Comparison of ENCODE assay signal across 1 cellular context in the genomic region with DNA sequence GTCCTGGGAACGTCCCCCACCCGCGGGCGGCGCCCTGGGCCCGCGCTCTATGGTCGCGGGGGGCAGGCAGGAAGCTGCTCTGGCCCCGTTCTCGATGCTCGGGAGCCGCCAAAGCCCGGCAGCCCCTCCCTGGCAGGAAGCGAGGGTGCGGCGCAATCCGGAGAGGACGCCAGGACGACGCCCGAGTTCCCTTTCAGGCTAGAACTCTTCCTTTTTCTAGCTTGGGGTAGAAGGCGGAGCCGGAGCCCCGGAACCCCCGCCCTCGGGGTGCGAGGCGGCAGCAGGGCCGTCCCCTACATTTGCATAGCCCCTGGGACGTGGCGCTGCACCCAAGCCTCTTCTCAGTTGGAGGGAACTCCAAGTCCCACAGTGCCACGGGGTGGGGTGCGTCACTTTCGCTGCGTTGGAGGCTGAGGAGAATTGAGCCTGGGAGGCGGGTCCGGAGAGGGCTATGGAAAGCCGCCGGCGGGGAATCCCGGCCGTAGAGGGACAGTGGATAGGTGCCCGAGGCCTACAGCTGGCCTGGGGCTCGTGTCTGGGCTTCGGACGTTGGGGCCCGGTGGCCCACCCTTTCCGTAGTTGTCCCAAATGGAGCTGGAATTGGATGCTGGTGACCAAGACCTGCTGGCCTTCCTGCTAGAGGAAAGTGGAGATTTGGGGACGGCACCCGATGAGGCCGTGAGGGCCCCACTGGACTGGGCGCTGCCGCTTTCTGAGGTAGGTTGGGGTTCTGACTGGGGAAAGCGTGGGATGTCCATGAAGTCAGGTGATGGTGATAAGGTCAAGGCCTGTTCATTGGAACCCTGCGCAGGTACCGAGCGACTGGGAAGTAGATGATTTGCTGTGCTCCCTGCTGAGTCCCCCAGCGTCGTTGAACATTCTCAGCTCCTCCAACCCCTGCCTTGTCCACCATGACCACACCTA.
TF ChIP-seq lines count a peak whose summit lies in the region.

A gene with protein sequence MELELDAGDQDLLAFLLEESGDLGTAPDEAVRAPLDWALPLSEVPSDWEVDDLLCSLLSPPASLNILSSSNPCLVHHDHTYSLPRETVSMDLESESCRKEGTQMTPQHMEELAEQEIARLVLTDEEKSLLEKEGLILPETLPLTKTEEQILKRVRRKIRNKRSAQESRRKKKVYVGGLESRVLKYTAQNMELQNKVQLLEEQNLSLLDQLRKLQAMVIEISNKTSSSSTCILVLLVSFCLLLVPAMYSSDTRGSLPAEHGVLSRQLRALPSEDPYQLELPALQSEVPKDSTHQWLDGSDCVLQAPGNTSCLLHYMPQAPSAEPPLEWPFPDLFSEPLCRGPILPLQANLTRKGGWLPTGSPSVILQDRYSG (plus strand): TSS at position 482 of the 924 bp plus-strand sequence. CDS start 107 bp downstream, at position 589.
A gene with protein sequence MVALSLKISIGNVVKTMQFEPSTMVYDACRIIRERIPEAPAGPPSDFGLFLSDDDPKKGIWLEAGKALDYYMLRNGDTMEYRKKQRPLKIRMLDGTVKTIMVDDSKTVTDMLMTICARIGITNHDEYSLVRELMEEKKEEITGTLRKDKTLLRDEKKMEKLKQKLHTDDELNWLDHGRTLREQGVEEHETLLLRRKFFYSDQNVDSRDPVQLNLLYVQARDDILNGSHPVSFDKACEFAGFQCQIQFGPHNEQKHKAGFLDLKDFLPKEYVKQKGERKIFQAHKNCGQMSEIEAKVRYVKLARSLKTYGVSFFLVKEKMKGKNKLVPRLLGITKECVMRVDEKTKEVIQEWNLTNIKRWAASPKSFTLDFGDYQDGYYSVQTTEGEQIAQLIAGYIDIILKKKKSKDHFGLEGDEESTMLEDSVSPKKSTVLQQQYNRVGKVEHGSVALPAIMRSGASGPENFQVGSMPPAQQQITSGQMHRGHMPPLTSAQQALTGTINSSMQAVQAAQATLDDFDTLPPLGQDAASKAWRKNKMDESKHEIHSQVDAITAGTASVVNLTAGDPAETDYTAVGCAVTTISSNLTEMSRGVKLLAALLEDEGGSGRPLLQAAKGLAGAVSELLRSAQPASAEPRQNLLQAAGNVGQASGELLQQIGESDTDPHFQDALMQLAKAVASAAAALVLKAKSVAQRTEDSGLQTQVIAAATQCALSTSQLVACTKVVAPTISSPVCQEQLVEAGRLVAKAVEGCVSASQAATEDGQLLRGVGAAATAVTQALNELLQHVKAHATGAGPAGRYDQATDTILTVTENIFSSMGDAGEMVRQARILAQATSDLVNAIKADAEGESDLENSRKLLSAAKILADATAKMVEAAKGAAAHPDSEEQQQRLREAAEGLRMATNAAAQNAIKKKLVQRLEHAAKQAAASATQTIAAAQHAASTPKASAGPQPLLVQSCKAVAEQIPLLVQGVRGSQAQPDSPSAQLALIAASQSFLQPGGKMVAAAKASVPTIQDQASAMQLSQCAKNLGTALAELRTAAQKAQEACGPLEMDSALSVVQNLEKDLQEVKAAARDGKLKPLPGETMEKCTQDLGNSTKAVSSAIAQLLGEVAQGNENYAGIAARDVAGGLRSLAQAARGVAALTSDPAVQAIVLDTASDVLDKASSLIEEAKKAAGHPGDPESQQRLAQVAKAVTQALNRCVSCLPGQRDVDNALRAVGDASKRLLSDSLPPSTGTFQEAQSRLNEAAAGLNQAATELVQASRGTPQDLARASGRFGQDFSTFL (N-terminal part only) (minus strand): TSS at position 11 of the 924 bp plus-strand sequence. CDS start 6,501 bp downstream, outside the sequence.

TF ChIP-seq in HepG2, 621 proteins besides CTCF, POLR2A, EP300 and RAD21 (continued from another document and continues in another):
- TF ChIP-seq, protein P1, sequence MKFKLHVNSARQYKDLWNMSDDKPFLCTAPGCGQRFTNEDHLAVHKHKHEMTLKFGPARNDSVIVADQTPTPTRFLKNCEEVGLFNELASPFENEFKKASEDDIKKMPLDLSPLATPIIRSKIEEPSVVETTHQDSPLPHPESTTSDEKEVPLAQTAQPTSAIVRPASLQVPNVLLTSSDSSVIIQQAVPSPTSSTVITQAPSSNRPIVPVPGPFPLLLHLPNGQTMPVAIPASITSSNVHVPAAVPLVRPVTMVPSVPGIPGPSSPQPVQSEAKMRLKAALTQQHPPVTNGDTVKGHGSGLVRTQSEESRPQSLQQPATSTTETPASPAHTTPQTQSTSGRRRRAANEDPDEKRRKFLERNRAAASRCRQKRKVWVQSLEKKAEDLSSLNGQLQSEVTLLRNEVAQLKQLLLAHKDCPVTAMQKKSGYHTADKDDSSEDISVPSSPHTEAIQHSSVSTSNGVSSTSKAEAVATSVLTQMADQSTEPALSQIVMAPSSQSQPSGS (CRISPR knock-in tag; IDR thresholded peaks at IDR 0.05) = peak; percentile 88
- TF ChIP-seq, protein P2, sequence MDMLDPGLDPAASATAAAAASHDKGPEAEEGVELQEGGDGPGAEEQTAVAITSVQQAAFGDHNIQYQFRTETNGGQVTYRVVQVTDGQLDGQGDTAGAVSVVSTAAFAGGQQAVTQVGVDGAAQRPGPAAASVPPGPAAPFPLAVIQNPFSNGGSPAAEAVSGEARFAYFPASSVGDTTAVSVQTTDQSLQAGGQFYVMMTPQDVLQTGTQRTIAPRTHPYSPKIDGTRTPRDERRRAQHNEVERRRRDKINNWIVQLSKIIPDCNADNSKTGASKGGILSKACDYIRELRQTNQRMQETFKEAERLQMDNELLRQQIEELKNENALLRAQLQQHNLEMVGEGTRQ (IDR thresholded peaks at IDR 0.05; ENCODE audit: low read depth, low read length) = no peak
- TF ChIP-seq, protein P2 (CRISPR knock-in tag; IDR thresholded peaks at IDR 0.05; ENCODE audit: borderline replicate concordance) = peak; percentile 51; the same call in 1 of the 2 replicates
- TF ChIP-seq ZNF556 (CRISPR knock-in tag; IDR thresholded peaks at IDR 0.05; ENCODE audit: borderline replicate concordance) (peak; percentile 69; the same call in 1 of the 2 replicates), ZNF274 (CRISPR knock-in tag; IDR thresholded peaks at IDR 0.05) (peak; percentile 58; the same call in 1 of the 2 replicates), THAP11 (CRISPR knock-in tag; IDR thresholded peaks at IDR 0.05) (peak; percentile 97), SAFB2 (CRISPR knock-in tag; IDR thresholded peaks at IDR 0.05; ENCODE audit: borderline replicate concordance, low read depth) (no peak; the same call in 1 of the 2 replicates), PAWR (CRISPR knock-in tag; IDR thresholded peaks at IDR 0.05; ENCODE audit: borderline replicate concordance) (no peak), ZNF781 (CRISPR knock-in tag; IDR thresholded peaks at IDR 0.05; ENCODE audit: borderline replicate concordance, not compliant biosample characterization) (peak; percentile 66), NFKB2 (CRISPR knock-in tag; IDR thresholded peaks at IDR 0.05; ENCODE audit: borderline replicate concordance) (peak; percentile 41; the same call in 1 of the 2 replicates), HOXA3 (CRISPR knock-in tag; IDR thresholded peaks at IDR 0.05) (peak; percentile 95), KLF16 (CRISPR knock-in tag; IDR thresholded peaks at IDR 0.05) (peak in 1 of 2 experiments; percentile 79; a peak in 2 of 4 replicates), PRMT3 (CRISPR knock-in tag; IDR thresholded peaks at IDR 0.05; ENCODE audit: borderline replicate concordance, low read depth) (no peak), ZNF768 (CRISPR knock-in tag; IDR thresholded peaks at IDR 0.05) (no peak), ZNF451 (CRISPR knock-in tag; IDR thresholded peaks at IDR 0.05) (peak; percentile 77; the same call in 1 of the 2 replicates), ZNF317 (CRISPR knock-in tag; IDR thresholded peaks at IDR 0.05) (no peak)
- TF ChIP-seq, protein P3, sequence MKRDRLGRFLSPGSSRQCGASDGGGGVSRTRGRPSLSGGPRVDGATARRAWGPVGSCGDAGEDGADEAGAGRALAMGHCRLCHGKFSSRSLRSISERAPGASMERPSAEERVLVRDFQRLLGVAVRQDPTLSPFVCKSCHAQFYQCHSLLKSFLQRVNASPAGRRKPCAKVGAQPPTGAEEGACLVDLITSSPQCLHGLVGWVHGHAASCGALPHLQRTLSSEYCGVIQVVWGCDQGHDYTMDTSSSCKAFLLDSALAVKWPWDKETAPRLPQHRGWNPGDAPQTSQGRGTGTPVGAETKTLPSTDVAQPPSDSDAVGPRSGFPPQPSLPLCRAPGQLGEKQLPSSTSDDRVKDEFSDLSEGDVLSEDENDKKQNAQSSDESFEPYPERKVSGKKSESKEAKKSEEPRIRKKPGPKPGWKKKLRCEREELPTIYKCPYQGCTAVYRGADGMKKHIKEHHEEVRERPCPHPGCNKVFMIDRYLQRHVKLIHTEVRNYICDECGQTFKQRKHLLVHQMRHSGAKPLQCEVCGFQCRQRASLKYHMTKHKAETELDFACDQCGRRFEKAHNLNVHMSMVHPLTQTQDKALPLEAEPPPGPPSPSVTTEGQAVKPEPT (CRISPR knock-in tag; IDR thresholded peaks at IDR 0.05; ENCODE audit: low read depth) = no peak
- TF ChIP-seq, protein P4, sequence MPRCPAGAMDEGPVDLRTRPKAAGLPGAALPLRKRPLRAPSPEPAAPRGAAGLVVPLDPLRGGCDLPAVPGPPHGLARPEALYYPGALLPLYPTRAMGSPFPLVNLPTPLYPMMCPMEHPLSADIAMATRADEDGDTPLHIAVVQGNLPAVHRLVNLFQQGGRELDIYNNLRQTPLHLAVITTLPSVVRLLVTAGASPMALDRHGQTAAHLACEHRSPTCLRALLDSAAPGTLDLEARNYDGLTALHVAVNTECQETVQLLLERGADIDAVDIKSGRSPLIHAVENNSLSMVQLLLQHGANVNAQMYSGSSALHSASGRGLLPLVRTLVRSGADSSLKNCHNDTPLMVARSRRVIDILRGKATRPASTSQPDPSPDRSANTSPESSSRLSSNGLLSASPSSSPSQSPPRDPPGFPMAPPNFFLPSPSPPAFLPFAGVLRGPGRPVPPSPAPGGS (CRISPR knock-in tag; IDR thresholded peaks at IDR 0.05) = peak; percentile 80; the same call in 1 of the 2 replicates
- TF ChIP-seq, protein P5, sequence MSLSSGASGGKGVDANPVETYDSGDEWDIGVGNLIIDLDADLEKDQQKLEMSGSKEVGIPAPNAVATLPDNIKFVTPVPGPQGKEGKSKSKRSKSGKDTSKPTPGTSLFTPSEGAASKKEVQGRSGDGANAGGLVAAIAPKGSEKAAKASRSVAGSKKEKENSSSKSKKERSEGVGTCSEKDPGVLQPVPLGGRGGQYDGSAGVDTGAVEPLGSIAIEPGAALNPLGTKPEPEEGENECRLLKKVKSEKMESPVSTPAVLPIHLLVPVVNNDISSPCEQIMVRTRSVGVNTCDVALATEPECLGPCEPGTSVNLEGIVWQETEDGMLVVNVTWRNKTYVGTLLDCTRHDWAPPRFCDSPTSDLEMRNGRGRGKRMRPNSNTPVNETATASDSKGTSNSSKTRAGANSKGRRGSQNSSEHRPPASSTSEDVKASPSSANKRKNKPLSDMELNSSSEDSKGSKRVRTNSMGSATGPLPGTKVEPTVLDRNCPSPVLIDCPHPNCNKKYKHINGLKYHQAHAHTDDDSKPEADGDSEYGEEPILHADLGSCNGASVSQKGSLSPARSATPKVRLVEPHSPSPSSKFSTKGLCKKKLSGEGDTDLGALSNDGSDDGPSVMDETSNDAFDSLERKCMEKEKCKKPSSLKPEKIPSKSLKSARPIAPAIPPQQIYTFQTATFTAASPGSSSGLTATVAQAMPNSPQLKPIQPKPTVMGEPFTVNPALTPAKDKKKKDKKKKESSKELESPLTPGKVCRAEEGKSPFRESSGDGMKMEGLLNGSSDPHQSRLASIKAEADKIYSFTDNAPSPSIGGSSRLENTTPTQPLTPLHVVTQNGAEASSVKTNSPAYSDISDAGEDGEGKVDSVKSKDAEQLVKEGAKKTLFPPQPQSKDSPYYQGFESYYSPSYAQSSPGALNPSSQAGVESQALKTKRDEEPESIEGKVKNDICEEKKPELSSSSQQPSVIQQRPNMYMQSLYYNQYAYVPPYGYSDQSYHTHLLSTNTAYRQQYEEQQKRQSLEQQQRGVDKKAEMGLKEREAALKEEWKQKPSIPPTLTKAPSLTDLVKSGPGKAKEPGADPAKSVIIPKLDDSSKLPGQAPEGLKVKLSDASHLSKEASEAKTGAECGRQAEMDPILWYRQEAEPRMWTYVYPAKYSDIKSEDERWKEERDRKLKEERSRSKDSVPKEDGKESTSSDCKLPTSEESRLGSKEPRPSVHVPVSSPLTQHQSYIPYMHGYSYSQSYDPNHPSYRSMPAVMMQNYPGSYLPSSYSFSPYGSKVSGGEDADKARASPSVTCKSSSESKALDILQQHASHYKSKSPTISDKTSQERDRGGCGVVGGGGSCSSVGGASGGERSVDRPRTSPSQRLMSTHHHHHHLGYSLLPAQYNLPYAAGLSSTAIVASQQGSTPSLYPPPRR (CRISPR knock-in tag; IDR thresholded peaks at IDR 0.05; ENCODE audit: borderline replicate concordance) = peak; percentile 41
- TF ChIP-seq, protein P6, sequence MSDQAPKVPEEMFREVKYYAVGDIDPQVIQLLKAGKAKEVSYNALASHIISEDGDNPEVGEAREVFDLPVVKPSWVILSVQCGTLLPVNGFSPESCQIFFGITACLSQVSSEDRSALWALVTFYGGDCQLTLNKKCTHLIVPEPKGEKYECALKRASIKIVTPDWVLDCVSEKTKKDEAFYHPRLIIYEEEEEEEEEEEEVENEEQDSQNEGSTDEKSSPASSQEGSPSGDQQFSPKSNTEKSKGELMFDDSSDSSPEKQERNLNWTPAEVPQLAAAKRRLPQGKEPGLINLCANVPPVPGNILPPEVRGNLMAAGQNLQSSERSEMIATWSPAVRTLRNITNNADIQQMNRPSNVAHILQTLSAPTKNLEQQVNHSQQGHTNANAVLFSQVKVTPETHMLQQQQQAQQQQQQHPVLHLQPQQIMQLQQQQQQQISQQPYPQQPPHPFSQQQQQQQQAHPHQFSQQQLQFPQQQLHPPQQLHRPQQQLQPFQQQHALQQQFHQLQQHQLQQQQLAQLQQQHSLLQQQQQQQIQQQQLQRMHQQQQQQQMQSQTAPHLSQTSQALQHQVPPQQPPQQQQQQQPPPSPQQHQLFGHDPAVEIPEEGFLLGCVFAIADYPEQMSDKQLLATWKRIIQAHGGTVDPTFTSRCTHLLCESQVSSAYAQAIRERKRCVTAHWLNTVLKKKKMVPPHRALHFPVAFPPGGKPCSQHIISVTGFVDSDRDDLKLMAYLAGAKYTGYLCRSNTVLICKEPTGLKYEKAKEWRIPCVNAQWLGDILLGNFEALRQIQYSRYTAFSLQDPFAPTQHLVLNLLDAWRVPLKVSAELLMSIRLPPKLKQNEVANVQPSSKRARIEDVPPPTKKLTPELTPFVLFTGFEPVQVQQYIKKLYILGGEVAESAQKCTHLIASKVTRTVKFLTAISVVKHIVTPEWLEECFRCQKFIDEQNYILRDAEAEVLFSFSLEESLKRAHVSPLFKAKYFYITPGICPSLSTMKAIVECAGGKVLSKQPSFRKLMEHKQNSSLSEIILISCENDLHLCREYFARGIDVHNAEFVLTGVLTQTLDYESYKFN (CRISPR knock-in tag; conservative IDR thresholded peaks at IDR 0.05) = peak; percentile 59
